9 cellular contexts compared by ENCODE assay signal in the genomic region with DNA sequence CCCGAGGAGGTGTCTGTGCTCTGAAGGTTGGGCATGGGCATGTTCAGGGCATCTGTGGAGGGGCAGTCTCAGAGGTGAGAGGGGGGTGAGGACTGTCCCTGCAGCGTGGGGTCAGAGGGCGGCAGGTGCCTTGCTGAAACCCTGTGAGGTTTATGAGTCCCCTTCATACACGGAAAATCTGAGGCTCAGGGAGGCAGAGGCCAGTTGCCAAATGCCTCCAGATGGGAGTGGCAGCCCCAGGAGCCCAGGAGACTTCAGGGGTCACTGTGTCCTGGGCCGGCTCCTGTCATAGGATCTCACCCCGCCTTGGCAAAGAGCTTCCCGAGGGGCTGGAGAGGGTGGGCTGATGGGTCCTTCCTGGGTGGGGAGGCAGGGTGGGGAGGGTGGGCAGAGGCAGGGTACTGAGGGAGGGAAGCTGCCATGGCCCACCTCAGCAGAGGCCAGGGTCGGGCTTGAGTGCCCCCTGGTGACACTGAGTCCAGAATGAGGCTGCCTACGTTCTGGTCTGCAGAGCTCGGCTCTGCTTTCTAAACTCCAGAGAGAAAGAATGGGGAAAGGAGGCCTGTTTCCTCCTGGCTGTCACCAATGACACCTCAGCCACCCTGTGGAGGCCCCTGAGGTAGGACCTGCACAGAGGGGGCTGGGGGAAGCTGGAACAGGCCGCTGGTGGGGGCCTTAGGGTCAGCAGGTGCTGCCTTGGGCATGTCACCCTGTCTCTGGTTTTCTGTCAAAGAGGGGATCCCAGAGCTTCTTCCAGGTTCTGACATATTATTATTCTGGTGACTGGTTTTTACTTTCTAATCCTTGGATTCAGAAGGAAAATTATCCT. TPM values are rescaled to one million over a fixed set of nuclear protein-coding genes. Genes with fewer than 3 reads are reported as not detected.
DNase-seq lines count a peak whose midpoint lies in the region; ATAC-seq and TF ChIP-seq lines count a peak whose summit lies in the region.
"Had no signal": no experiment of that assay in that cellular context is flagged by ENCODE, and none has a peak within 500 bp of the region (broad histone marks: within the 10 kb centered on the region; RNA-seq: fewer than 3 reads in every experiment).

No MANE protein-coding gene starts in this region.

- no peaks in the 10 kb centered on the region for H3K9me3 ChIP-seq in right atrium auricular region
- no peaks in the 10 kb centered on the region for H3K9me3 ChIP-seq in stomach smooth muscle (ENCODE audit: control insufficient read depth in 2 of 2, low read length in 2 of 2)

- H3K9me3 Mint-ChIP-seq in activated B cell treated with CpG ODN at 0.5 μM for 24 hours = no peaks in the 10 kb centered on the region
- no peaks in the 10 kb centered on the region for H3K9me3 Mint-ChIP-seq in mesothelial cell of epicardium
- H3K9me3 Mint-ChIP-seq: brain had no signal

- TF ChIP-seq CTCF in GM13977 (IDR thresholded peaks at IDR 0.05; ENCODE audit: extremely low read depth, insufficient read depth, missing control alignments) = peak; percentile 52
- no peak for TF ChIP-seq CTCF in activated B cell treated with CpG ODN at 0.5 μM for 24 hours (IDR thresholded peaks at IDR 0.05)
- no peak for TF ChIP-seq CTCF in right atrium auricular region (IDR thresholded peaks at IDR 0.05)
- no peak for TF ChIP-seq CTCF in mesothelial cell of epicardium (IDR thresholded peaks at IDR 0.05; ENCODE audit: unreplicated experiment)

- no peaks in the 10 kb centered on the region for H3K27me3 Mint-ChIP-seq in activated B cell treated with CpG ODN at 0.5 μM for 24 hours
- H3K27me3 Mint-ChIP-seq in mesothelial cell of epicardium (ENCODE audit: low read depth) = no peaks in the 10 kb centered on the region
- H3K27me3 Mint-ChIP-seq: brain had no signal

- ATAC-seq in activated B cell treated with CpG ODN at 0.5 μM for 24 hours (ENCODE audit: low read depth) (peak; percentile 12), HG03025 (IDR thresholded peaks at IDR 0.05; ENCODE audit: low FRiP score, unreplicated experiment) (no peak), GM18861 (IDR thresholded peaks at IDR 0.05; ENCODE audit: unreplicated experiment) (no peak)

- CTCF ChIA-PET in activated B cell treated with CpG ODN at 0.5 μM for 24 hours (lab: Charles Lee) = interaction anchor here (0.8 to 1.4 kb wide), 3 partner anchors 19 to 395 kb away, joined by 3 to 4 read pairs (median 3); no protein-coding TSS in a partner anchor

- H3K36me3 ChIP-seq in right atrium auricular region = no peaks in the 10 kb centered on the region
- no peaks in the 10 kb centered on the region for H3K36me3 ChIP-seq in stomach smooth muscle (ENCODE audit: control insufficient read depth in 2 of 2, insufficient read depth in 2 of 2, low read length in 2 of 2)

- POLR2A ChIA-PET in activated B cell treated with CpG ODN at 0.5 μM for 24 hours (lab: Charles Lee) = interaction anchor here (1.2 kb wide), 1 partner anchor 27 kb away, joined by 5 read pairs; no protein-coding TSS in a partner anchor

- H3K9ac ChIP-seq in stomach smooth muscle (ENCODE audit: low read length in 2 of 2) = peak overlapping the region in 1 of 2 donors; percentile 28

- no peaks in the 10 kb centered on the region for H3K27me3 ChIP-seq in right atrium auricular region
- no peaks in the 10 kb centered on the region for H3K27me3 ChIP-seq in stomach smooth muscle (ENCODE audit: control insufficient read depth in 1 of 2, insufficient read depth in 2 of 2, low read length in 2 of 2)

- H3K27ac ChIP-seq in right atrium auricular region = peak overlapping the region; percentile 70 to 73
- no peak overlapping the region for H3K27ac ChIP-seq in stomach smooth muscle (ENCODE audit: low read length)

- in situ Hi-C loops in GM13977 (cut with MboI; ENCODE audit: low pct_unique_long_range_greater_than_20kb, low sequenced_read_pairs, unreplicated experiment) = no loop called here

- peak overlapping the region in 1 of 2 donors; percentile 43 for H3K4me3 ChIP-seq in right atrium auricular region
- peak overlapping the region; percentile 35 to 40 for H3K4me3 ChIP-seq in stomach smooth muscle (ENCODE audit: low read length in 2 of 2)

- intact Hi-C loops in activated B cell treated with CpG ODN at 0.5 μM for 24 hours (cut with micrococcal nuclease) = loop anchor here (2.0 to 5.0 kb wide), 3 partner anchors 21 to 410 kb away; partner anchors contain the start of gene NLK

- peak overlapping the region; percentile 96 for H3K4me3 Mint-ChIP-seq in activated B cell treated with CpG ODN at 0.5 μM for 24 hours
- no peak overlapping the region for H3K4me3 Mint-ChIP-seq in mesothelial cell of epicardium

- H3K4me1 ChIP-seq in right atrium auricular region (peaks cover 0 to 42% of the 10 kb centered on the region in 2 donors), stomach smooth muscle (ENCODE audit: control insufficient read depth, insufficient read depth, low read length) (peaks cover 19% of the 10 kb centered on the region)

- peak; percentile 42 for DNase-seq in GM13977 (ENCODE audit: low spot score)
- DNase-seq in activated B cell treated with CpG ODN at 0.5 μM for 24 hours = no peak
- DNase-seq in right atrium auricular region (ENCODE audit: low spot score) = no peak
- DNase-seq in mesothelial cell of epicardium (ENCODE audit: low spot score in 2 of 2, unreplicated experiment in 2 of 2) = no peak
- DNase-seq: NCI-H1417 treated with DMSO at 0.1 percent for 48 hours had no signal

- H3K4me1 Mint-ChIP-seq in activated B cell treated with CpG ODN at 0.5 μM for 24 hours (peaks cover 56% of the 10 kb centered on the region), mesothelial cell of epicardium (no peaks in the 10 kb centered on the region)

- peak overlapping the region; percentile 94 for H3K27ac Mint-ChIP-seq in activated B cell treated with CpG ODN at 0.5 μM for 24 hours
- H3K27ac Mint-ChIP-seq in mesothelial cell of epicardium = no peak overlapping the region

- peaks cover 2% of the 10 kb centered on the region for H3K36me3 Mint-ChIP-seq in activated B cell treated with CpG ODN at 0.5 μM for 24 hours (ENCODE audit: low read depth)
- H3K36me3 Mint-ChIP-seq in mesothelial cell of epicardium = no peaks in the 10 kb centered on the region

RNA-seq across cellular contexts. Expression of gene LGALS9, which starts 1.1 kb away (rescaled TPM):
- total RNA-seq in activated B cell treated with CpG ODN at 0.5 μM for 24 hours (76.8 and 79.9 TPM in 2 replicates), right atrium auricular region (10 to 100 TPM in 1 of 2 donors, 1 to 10 TPM in 1; 9.7 to 27.4 TPM), mesothelial cell of epicardium (4.4 to 4.8 TPM (median 4.6 TPM) in 3 replicates)
